14 cellular contexts compared by ENCODE assay signal in genomic region chr15:66164788-66165187, GRCh38.
DNase-seq lines count a peak whose midpoint lies in the region; ATAC-seq and TF ChIP-seq lines count a peak whose summit lies in the region.
"Had no signal": no experiment of that assay in that cellular context is flagged by ENCODE, and none has a peak within 500 bp of the region (broad histone marks: within the 10 kb centered on the region; RNA-seq: fewer than 3 reads in every experiment).

No MANE protein-coding gene starts in this region.

- in situ Hi-C loops in G401 (cut with HindIII; ENCODE audit: low sequenced_read_pairs): no loop called here

- no peak overlapping the region for H2BK12ac ChIP-seq in H9 (ENCODE audit: insufficient read length, low read depth, low read length)

- no peak overlapping the region; the same call in 1 of the 2 replicates for H3K14ac ChIP-seq in H9 (ENCODE audit: insufficient read depth, low read length)

- H2AFZ ChIP-seq in hepatocyte: no peak overlapping the region
- H2AFZ ChIP-seq in H9 (ENCODE audit: low read length): no peak overlapping the region

- H3K4me1 ChIP-seq in BLaER1: peaks cover 48% of the 10 kb centered on the region
- H3K4me1 ChIP-seq in hepatocyte (ENCODE audit: insufficient read depth): no peaks in the 10 kb centered on the region
- H3K4me1 ChIP-seq in H9 (ENCODE audit: insufficient read depth, low read length): no peaks in the 10 kb centered on the region

- TF ChIP-seq CTCF in hepatocyte (IDR thresholded peaks at IDR 0.05; ENCODE audit: poor library complexity): no peak
- TF ChIP-seq CTCF in H9 (conservative IDR thresholded peaks at IDR 0.05): no peak

- no peak overlapping the region for H3T11ph ChIP-seq in H9 (ENCODE audit: low read length)

- H3K79me2 ChIP-seq in hepatocyte: no peaks in the 10 kb centered on the region
- no peaks in the 10 kb centered on the region for H3K79me2 ChIP-seq in H9 (ENCODE audit: insufficient read depth, low read length)

- no peak overlapping the region for H3K9ac ChIP-seq in BLaER1
- H3K9ac ChIP-seq in H9 (ENCODE audit: extremely low read depth, insufficient read length, low read length): no peak overlapping the region

- H4K20me1 ChIP-seq in BLaER1: no peaks in the 10 kb centered on the region
- no peaks in the 10 kb centered on the region for H4K20me1 ChIP-seq in hepatocyte (ENCODE audit: insufficient read depth, poor library complexity, severe bottlenecking)
- no peaks in the 10 kb centered on the region for H4K20me1 ChIP-seq in H9 (ENCODE audit: control insufficient read depth, insufficient read depth, insufficient read length)

- no peak overlapping the region for H4K8ac ChIP-seq in H9 (replicated peaks; ENCODE audit: insufficient read length, low read depth, low read length)

- DNase-seq in G401 (ENCODE audit: low spot score) (peak; percentile 27), NCI-H2171 treated with DMSO at 0.1 percent for 48 hours (lab: John Stamatoyannopoulos, UW) (peak; percentile 98), SHP77 treated with DMSO at 0.1 percent for 48 hours (lab: John Stamatoyannopoulos, UW) (peak; percentile 86), hepatocyte (ENCODE audit: low spot score) (no peak), H9 (no peak)
- DNase-seq: C1 segment of cervical spinal cord; DMS153; NCI-H1436 treated with DMSO at 0.1 percent for 48 hours; NK-92 treated with Interleukin-12 subunit alpha and Interleukin-12 subunit beta, amount 100 ng/mL, for 24 hours had no signal

- no peaks in the 10 kb centered on the region for H3K27me3 ChIP-seq in BLaER1
- no peaks in the 10 kb centered on the region for H3K27me3 ChIP-seq in hepatocyte
- H3K27me3 ChIP-seq in H9 (ENCODE audit: insufficient read depth, low read length): no peaks in the 10 kb centered on the region

- H3K36me3 ChIP-seq in BLaER1 (no peaks in the 10 kb centered on the region), hepatocyte (replicated peaks; ENCODE audit: insufficient read depth, low read depth) (no peaks in the 10 kb centered on the region)

- 86% methylated on average over 4 of the region's 4 CpGs for WGBS in hepatocyte (ENCODE audit: low lambda C conversion rate, missing lambda C conversion rate)
- WGBS in H9 (ENCODE audit: extremely low coverage, insufficient read length, low lambda C conversion rate): no CpG with 5 or more reads among the region's 4 CpGs

- no peak overlapping the region for H3K18ac ChIP-seq in H9 (ENCODE audit: insufficient read length, low read depth, low read length)

- H3K4me3 ChIP-seq in BLaER1: no peak overlapping the region
- H3K4me3 ChIP-seq in hepatocyte: no peak overlapping the region
- H3K4me3 ChIP-seq: K562 had no signal

- H3K27me3 Mint-ChIP-seq in H9 (ENCODE audit: low read depth): no peaks in the 10 kb centered on the region; the same call in none of the 2 replicates

- no peaks in the 10 kb centered on the region for H3K9me2 ChIP-seq in hepatocyte (replicated peaks; ENCODE audit: insufficient read depth)

- H3K27ac ChIP-seq in BLaER1 (0 out of 2 replicates have a peak overlapping the region, but pooled peaks have one; percentile 33), hepatocyte (no peak overlapping the region), H9 (ENCODE audit: insufficient read length, low read depth, low read length) (no peak overlapping the region)
- H3K27ac ChIP-seq: RWPE1 had no signal

- ATAC-seq in GM21529 (IDR thresholded peaks at IDR 0.05; ENCODE audit: unreplicated experiment): no peak
- ATAC-seq: HCT116, K562 had no signal

- no peak overlapping the region for H3K4ac ChIP-seq in H9 (ENCODE audit: low read depth, low read length)

- H4K91ac ChIP-seq in H9 (ENCODE audit: insufficient read length, low read depth, low read length): no peak overlapping the region

- no peak overlapping the region for H3K23ac ChIP-seq in H9 (ENCODE audit: insufficient read length, low read depth, low read length)

- H2BK15ac ChIP-seq in H9 (ENCODE audit: low read depth, low read length): no peak overlapping the region

- H3K56ac ChIP-seq in H9 (ENCODE audit: insufficient read length, low read depth, low read length): no peak overlapping the region

- no peaks in the 10 kb centered on the region; a peak in 1 of 7 replicates for H3K36me3 Mint-ChIP-seq in H9 (ENCODE audit: insufficient read depth in 1 of 3, low read depth in 3 of 3)

- no peak overlapping the region for H4K5ac ChIP-seq in H9 (ENCODE audit: insufficient read length, low read depth, low read length)

- H3K9me3 Mint-ChIP-seq in H9: no peaks in the 10 kb centered on the region

- peak overlapping the region; percentile 45; the same call in 1 of the 2 replicates for H3K4me2 ChIP-seq in BLaER1
- no peak overlapping the region for H3K4me2 ChIP-seq in hepatocyte
- no peak overlapping the region for H3K4me2 ChIP-seq in H9 (ENCODE audit: insufficient read depth, insufficient read length, low read length)

- H3K9me3 ChIP-seq in BLaER1 (no peaks in the 10 kb centered on the region), hepatocyte (ENCODE audit: low read depth) (no peaks in the 10 kb centered on the region), H9 (ENCODE audit: control insufficient read depth, low read depth, low read length) (no peaks in the 10 kb centered on the region)

- peaks cover 8 to 28% of the 10 kb centered on the region in 2 experiments for H3K4me1 Mint-ChIP-seq in H9

- H3K27ac Mint-ChIP-seq in H9: no peak overlapping the region; a peak in 1 of 7 replicates

- H2AK5ac ChIP-seq in H9 (ENCODE audit: insufficient read length, low read length): no peak overlapping the region

- no peaks in the 10 kb centered on the region for H3K79me1 ChIP-seq in H9 (ENCODE audit: insufficient read depth, low read depth, low read length, poor library complexity, severe bottlenecking)

- no peak overlapping the region for H2BK120ac ChIP-seq in H9 (ENCODE audit: low read depth, low read length, poor library complexity, severe bottlenecking)

- no peaks in the 10 kb centered on the region for H3K23me2 ChIP-seq in H9 (ENCODE audit: insufficient read length, low read depth, low read length, poor library complexity, severe bottlenecking)

- no peak overlapping the region for H2BK20ac ChIP-seq in H9 (ENCODE audit: low read depth, low read length, poor library complexity, severe bottlenecking)

- H2BK5ac ChIP-seq in H9 (ENCODE audit: insufficient read length, low read length): no peak overlapping the region

- no peak overlapping the region for H3K4me3 Mint-ChIP-seq in H9

Comparison
In these comparisons a context has a peak if more than half of its experiments do, and no peak if none do; other contexts are left out.
1. DNase-seq: peak in G401 (single experiment), NCI-H2171 treated with DMSO at 0.1 percent for 48 hours (single experiment) and SHP77 treated with DMSO at 0.1 percent for 48 hours (single experiment); none in hepatocyte (single experiment) and H9 (single experiment).